Comparison of ENCODE assay signal across 33 cellular contexts in genomic region chr15:92943581-92943980, GRCh38. TPM values are rescaled to one million over a fixed set of nuclear protein-coding genes. Genes with fewer than 3 reads are reported as not detected.
DNase-seq lines count a peak whose midpoint lies in the region; ATAC-seq, FAIRE-seq and TF ChIP-seq lines count a peak whose summit lies in the region.
"Had no signal": no experiment of that assay in that cellular context is flagged by ENCODE, and none has a peak within 500 bp of the region (broad histone marks: within the 10 kb centered on the region; RNA-seq: fewer than 3 reads in every experiment).

No MANE protein-coding gene starts in this region.

- TF ChIP-seq CTCF in IMR-90 (conservative IDR thresholded peaks at IDR 0.05; ENCODE audit: low read depth, low read length) = no peak
- no peak for TF ChIP-seq CTCF in hepatocyte (IDR thresholded peaks at IDR 0.05; ENCODE audit: poor library complexity)
- no peak for TF ChIP-seq CTCF in smooth muscle cell (IDR thresholded peaks at IDR 0.05; ENCODE audit: borderline replicate concordance, insufficient read depth, poor library complexity, severe bottlenecking)

- peaks cover 38% of the 10 kb centered on the region for H3F3A ChIP-seq in smooth muscle cell (ENCODE audit: low read depth)

- H3K4me1 Mint-ChIP-seq in activated naive CD8-positive, alpha-beta T cell (ENCODE audit: low read depth) = peaks cover 21% of the 10 kb centered on the region
- peaks cover 9% of the 10 kb centered on the region for H3K4me1 Mint-ChIP-seq in activated naive CD8-positive, alpha-beta T cell treated with anti-CD3 and anti-CD28 coated beads for 36 hours
- H3K4me1 Mint-ChIP-seq: B cell, neural crest cell had no signal

- H3K36me3 ChIP-seq in IMR-90 (ENCODE audit: control insufficient read depth, insufficient read depth, low read length) (peaks cover 69% of the 10 kb centered on the region), hepatocyte (replicated peaks; ENCODE audit: insufficient read depth, low read depth) (peaks cover 14% of the 10 kb centered on the region), smooth muscle cell (ENCODE audit: low read depth) (peaks cover 77% of the 10 kb centered on the region), small intestine (ENCODE audit: control insufficient read depth in 2 of 2, insufficient read depth in 2 of 2, low read length in 2 of 2) (peaks cover 23 to 45% of the 10 kb centered on the region in 2 donors)

- peaks cover 12% of the 10 kb centered on the region for H3K9me3 Mint-ChIP-seq in activated naive CD8-positive, alpha-beta T cell (ENCODE audit: low read depth)
- H3K9me3 Mint-ChIP-seq in activated naive CD8-positive, alpha-beta T cell treated with anti-CD3 and anti-CD28 coated beads for 36 hours = peaks cover 20% of the 10 kb centered on the region

- no peaks in the 10 kb centered on the region for H3K9me2 ChIP-seq in hepatocyte (replicated peaks; ENCODE audit: insufficient read depth)

- dilution Hi-C loops in IMR-90 (cut with HindIII; ENCODE audit: low sequenced_read_pairs, unreplicated experiment) = loop anchor here (25.0 kb wide), 1 partner anchor 131 kb away; no protein-coding TSS in a partner anchor

- H3K79me2 ChIP-seq in hepatocyte (peaks cover 85% of the 10 kb centered on the region), smooth muscle cell (ENCODE audit: low read depth) (peaks cover 86% of the 10 kb centered on the region)

- peak overlapping the region; percentile 21 for H2BK5ac ChIP-seq in IMR-90 (ENCODE audit: low read depth, low read length, poor library complexity, severe bottlenecking)

- ATAC-seq in IMR-90 (ENCODE audit: low read depth) = no peak
- no peak for ATAC-seq in left lobe of liver
- ATAC-seq in GM18868 (IDR thresholded peaks at IDR 0.05; ENCODE audit: unreplicated experiment) = no peak
- ATAC-seq: foreskin keratinocyte, heart right ventricle, pancreas had no signal

- FAIRE-seq in small intestine (lab: Jason Lieb, UNC) = no peak
- FAIRE-seq: endometrium, HTR-8/SVneo, pancreas had no signal

- intact Hi-C loops in IMR-90 (cut with micrococcal nuclease) = loop anchor here (5.0 kb wide), 2 partner anchors 39 to 64 kb away; no protein-coding TSS in a partner anchor

- no peak for TF ChIP-seq POLR2A in IMR-90 (IDR thresholded peaks at IDR 0.05; ENCODE audit: low read depth, low read length)

- no peak overlapping the region for H2BK120ac ChIP-seq in IMR-90 (ENCODE audit: low read depth, low read length)

- H2BK20ac ChIP-seq in IMR-90 (ENCODE audit: low read depth, low read length) = no peak overlapping the region

- H3K27me3 Mint-ChIP-seq in activated naive CD8-positive, alpha-beta T cell = no peaks in the 10 kb centered on the region
- no peaks in the 10 kb centered on the region for H3K27me3 Mint-ChIP-seq in activated naive CD8-positive, alpha-beta T cell treated with anti-CD3 and anti-CD28 coated beads for 36 hours
- H3K27me3 Mint-ChIP-seq: activated B cell treated with CpG ODN at 0.5 μM for 24 hours, B cell had no signal

- H3K9me3 ChIP-seq in IMR-90 (ENCODE audit: control insufficient read depth, insufficient read depth, low read length) = peaks cover 12% of the 10 kb centered on the region
- H3K9me3 ChIP-seq in hepatocyte (ENCODE audit: low read depth) = no peaks in the 10 kb centered on the region
- H3K9me3 ChIP-seq in smooth muscle cell (replicated peaks; ENCODE audit: low read depth) = no peaks in the 10 kb centered on the region
- H3K9me3 ChIP-seq in small intestine (ENCODE audit: control insufficient read depth, low read depth) = no peaks in the 10 kb centered on the region
- H3K9me3 ChIP-seq: pancreas had no signal

- CTCF ChIA-PET in IMR-90 (lab: Yijun Ruan, JAX) = interaction anchor here (1.2 kb wide), 1 partner anchor 13 kb away, joined by 3 read pairs; no protein-coding TSS in a partner anchor

- no peaks in the 10 kb centered on the region for H3K4me1 ChIP-seq in IMR-90 (ENCODE audit: control insufficient read depth, insufficient read depth, low read length)
- no peaks in the 10 kb centered on the region for H3K4me1 ChIP-seq in hepatocyte (ENCODE audit: insufficient read depth)
- H3K4me1 ChIP-seq in smooth muscle cell (ENCODE audit: low read depth) = peaks cover 6% of the 10 kb centered on the region
- no peaks in the 10 kb centered on the region for H3K4me1 ChIP-seq in small intestine (ENCODE audit: control insufficient read depth in 2 of 2, insufficient read depth in 1 of 2, low read depth in 1 of 2, low read length in 1 of 2)
- H3K4me1 ChIP-seq: esophagus squamous epithelium, foreskin keratinocyte, HAP-1, pancreas, spleen had no signal

- WGBS in IMR-90 (ENCODE audit: extremely low coverage in 2 of 2, insufficient read length in 1 of 2), 2 experiments = 75% methylated on average over 1 of the region's 1 CpG; no CpG with 5 or more reads in 1 of the 2 experiments
- 70% methylated on average over 1 of the region's 1 CpG for WGBS in hepatocyte (ENCODE audit: low lambda C conversion rate, missing lambda C conversion rate)
- WGBS in smooth muscle cell (ENCODE audit: low lambda C conversion rate) = 74% methylated on average over 1 of the region's 1 CpG
- WGBS in small intestine, 3 donors = 76 to 77% (median 76%) methylated on average over 1 of the region's 1 CpG

- no peak overlapping the region for H3K4me3 Mint-ChIP-seq in activated naive CD8-positive, alpha-beta T cell
- no peak overlapping the region for H3K4me3 Mint-ChIP-seq in activated naive CD8-positive, alpha-beta T cell treated with anti-CD3 and anti-CD28 coated beads for 36 hours
- H3K4me3 Mint-ChIP-seq: activated B cell treated with CpG ODN at 0.5 μM for 24 hours, B cell, neural crest cell had no signal

- H3K27ac Mint-ChIP-seq in activated naive CD8-positive, alpha-beta T cell = peak overlapping the region; percentile 73
- no peak overlapping the region for H3K27ac Mint-ChIP-seq in activated naive CD8-positive, alpha-beta T cell treated with anti-CD3 and anti-CD28 coated beads for 36 hours

- no peak for TF ChIP-seq RAD21 in IMR-90 (IDR thresholded peaks at IDR 0.05; ENCODE audit: low read length)

- H3K4ac ChIP-seq in IMR-90 (ENCODE audit: low read depth, low read length) = no peak overlapping the region

- no peak overlapping the region for H2AK5ac ChIP-seq in IMR-90 (ENCODE audit: low read depth, low read length)

- DNase-seq in activated naive CD8-positive, alpha-beta T cell treated with anti-CD3 and anti-CD28 coated beads for 36 hours = no peak
- no peak for DNase-seq in IMR-90
- DNase-seq in hepatocyte (ENCODE audit: low spot score) = no peak
- DNase-seq in smooth muscle cell (lab: John Stamatoyannopoulos, UW; ENCODE audit: unreplicated experiment) = no peak
- no peak for DNase-seq in left lobe of liver (ENCODE audit: low spot score)
- no peak for DNase-seq in small intestine
- DNase-seq: ACHN; activated B cell treated with CpG ODN at 0.5 μM for 24 hours; activated CD8-positive, alpha-beta memory T cell treated with anti-CD3 and anti-CD28 coated beads, Interleukin-2, amount 50 U/mL, for 48 hours; activated effector memory CD4-positive, alpha-beta T cell treated with Interleukin-2 at 50 U/mL for 16 hours; dermis blood vessel endothelial cell; esophagus squamous epithelium; foreskin keratinocyte; heart right ventricle; KG1; kidney glomerular epithelial cell; NCI-H1092 treated with DMSO at 0.1 percent for 48 hours; NCI-H1694 treated with DMSO at 0.1 percent for 48 hours; NCI-H2171 treated with DMSO at 0.1 percent for 48 hours; NCI-H510A; pancreas; spleen; T-helper 1 cell; transverse colon had no signal

- no peak overlapping the region for H4K8ac ChIP-seq in IMR-90 (ENCODE audit: low read depth in 2 of 2, low read length in 2 of 2)

- H3K23ac ChIP-seq in IMR-90 (ENCODE audit: low read depth, low read length) = no peak overlapping the region

- no peak overlapping the region for H3K18ac ChIP-seq in IMR-90 (ENCODE audit: low read depth, low read length)

- H3K4me2 ChIP-seq in IMR-90 (ENCODE audit: low read depth, low read length) = no peak overlapping the region
- no peak overlapping the region for H3K4me2 ChIP-seq in hepatocyte
- no peak overlapping the region for H3K4me2 ChIP-seq in smooth muscle cell

- no TSS peak for BruUV-seq in IMR-90 (replicated peaks; lab: Mats Ljungman, UMichigan)

- H4K5ac ChIP-seq in IMR-90 (ENCODE audit: low read depth, low read length) = no peak overlapping the region

- H3K4me3 ChIP-seq in IMR-90 (ENCODE audit: insufficient read depth, low read depth, low read length) (no peak overlapping the region), hepatocyte (no peak overlapping the region), smooth muscle cell (no peak overlapping the region), small intestine (ENCODE audit: low read depth in 1 of 2, low read length in 2 of 2) (no peak overlapping the region)
- H3K4me3 ChIP-seq: esophagus squamous epithelium, HAP-1, heart right ventricle, lung, pancreas, spleen, transverse colon had no signal

- H2BK15ac ChIP-seq in IMR-90 (ENCODE audit: low read depth, low read length) = no peak overlapping the region

- H4K20me1 ChIP-seq in IMR-90 (ENCODE audit: insufficient read depth, low read length) = peaks cover 4% of the 10 kb centered on the region; the same call in 1 of the 2 replicates
- H4K20me1 ChIP-seq in hepatocyte (ENCODE audit: insufficient read depth, poor library complexity, severe bottlenecking) = peaks cover under 1% of the 10 kb centered on the region
- peaks cover 31% of the 10 kb centered on the region for H4K20me1 ChIP-seq in smooth muscle cell (ENCODE audit: low read depth)

- H3K14ac ChIP-seq in IMR-90 (replicated peaks; ENCODE audit: low read depth, low read length) = no peak overlapping the region

- H4K91ac ChIP-seq in IMR-90 (ENCODE audit: insufficient read depth, low read depth, low read length) = no peak overlapping the region

- POLR2A ChIA-PET in IMR-90 (lab: Charles Lee; ENCODE audit: unreplicated experiment) = no interaction called here

- H2AFZ ChIP-seq in IMR-90 (replicated peaks; ENCODE audit: low read length, poor library complexity) = no peak overlapping the region
- no peak overlapping the region for H2AFZ ChIP-seq in hepatocyte
- no peak overlapping the region for H2AFZ ChIP-seq in smooth muscle cell (ENCODE audit: low read depth)

- H3K27ac ChIP-seq in IMR-90 (ENCODE audit: insufficient read depth, low read length) = no peak overlapping the region
- peak overlapping the region; percentile 12 for H3K27ac ChIP-seq in hepatocyte
- peak overlapping the region; percentile 63 for H3K27ac ChIP-seq in smooth muscle cell (ENCODE audit: low read depth)
- no peak overlapping the region for H3K27ac ChIP-seq in small intestine (ENCODE audit: low read depth in 1 of 2, low read length in 1 of 2)
- H3K27ac ChIP-seq: esophagus squamous epithelium, foreskin keratinocyte, heart right ventricle, pancreas, RWPE1, spleen, transverse colon had no signal

- peaks cover 24 to 40% of the 10 kb centered on the region in 2 experiments for H3K79me1 ChIP-seq in IMR-90 (ENCODE audit: low read depth in 1 of 2, low read length in 2 of 2)

- in situ Hi-C loops in IMR-90 (cut with MboI; ENCODE audit: low sequenced_read_pairs) = no loop called here

- peaks cover 52% of the 10 kb centered on the region for H3K36me3 Mint-ChIP-seq in activated naive CD8-positive, alpha-beta T cell
- peaks cover 74% of the 10 kb centered on the region for H3K36me3 Mint-ChIP-seq in activated naive CD8-positive, alpha-beta T cell treated with anti-CD3 and anti-CD28 coated beads for 36 hours

- H3K9ac ChIP-seq in IMR-90 (ENCODE audit: low read depth, low read length) = no peak overlapping the region
- no peak overlapping the region for H3K9ac ChIP-seq in smooth muscle cell (ENCODE audit: low read depth)

- no peak overlapping the region for H3K56ac ChIP-seq in IMR-90 (ENCODE audit: extremely low read depth, insufficient read depth, low read length)

- H2AK9ac ChIP-seq in IMR-90 (replicated peaks; ENCODE audit: low read depth, low read length, poor library complexity) = no peak overlapping the region

- H3K27me3 ChIP-seq in IMR-90 (ENCODE audit: control insufficient read depth, insufficient read depth, low read length) (no peaks in the 10 kb centered on the region), hepatocyte (no peaks in the 10 kb centered on the region), smooth muscle cell (ENCODE audit: low read depth) (no peaks in the 10 kb centered on the region), small intestine (ENCODE audit: control insufficient read depth in 2 of 2, insufficient read depth in 2 of 2, low read length in 2 of 2) (no peaks in the 10 kb centered on the region)
- H3K27me3 ChIP-seq: esophagus squamous epithelium, foreskin keratinocyte, heart right ventricle, pancreas, spleen, transverse colon had no signal

- H3K9me1 ChIP-seq in IMR-90 (ENCODE audit: insufficient read depth, low read length) = no peaks in the 10 kb centered on the region

RNA-seq across cellular contexts. Expression of gene CHD2, which starts 43.5 kb away (rescaled TPM):
- 10 to 100 TPM; 92.8 to 95.7 TPM for total RNA-seq in activated naive CD8-positive, alpha-beta T cell treated with anti-CD3 and anti-CD28 coated beads for 36 hours
- total RNA-seq in IMR-90 (2012; rRNA removed) (64.7 and 71.4 TPM in 2 replicates), hepatocyte (101 and 133 TPM in 2 replicates), smooth muscle cell (99.2 and 132 TPM in 2 replicates), left lobe of liver (53.1 TPM)
- polyA plus RNA-seq in IMR-90 (2012; rRNA removed) (37.8 and 44.9 TPM in 2 replicates), hepatocyte (49.3 and 68.3 TPM in 2 replicates), smooth muscle cell (64.4 and 81.6 TPM in 2 replicates), small intestine (10 to 100 TPM; 29.2 to 33.1 (median 31.2) TPM)
- 9.0 and 12.0 TPM in 2 replicates for polyA plus RNA-seq in IMR-90 (2012; cell fraction: cytosol; rRNA removed)
- polyA plus RNA-seq in IMR-90 (2012; cell fraction: nucleus; rRNA removed; ENCODE audit: low replicate concordance) = 54.1 and 206 TPM in 2 replicates

Comparison
In these comparisons a context has a peak if more than half of its experiments do, and no peak if none do; other contexts are left out.
1. H3K27ac ChIP-seq: peak in hepatocyte (single experiment) and smooth muscle cell (single experiment); none in IMR-90 (single experiment) and small intestine (0 of 2).